8 cellular contexts compared by ENCODE assay signal in genomic region chr18:26089247-26090129, GRCh38. TPM values are rescaled to one million over a fixed set of nuclear protein-coding genes. Genes with fewer than 3 reads are reported as not detected.
DNase-seq lines count a peak whose midpoint lies in the region; ATAC-seq and TF ChIP-seq lines count a peak whose summit lies in the region.

No MANE protein-coding gene starts in this region.

- TF ChIP-seq CTCF in LNCaP clone FGC (IDR thresholded peaks at IDR 0.05; ENCODE audit: control insufficient read depth, extremely low read depth, insufficient read depth) (no peak), WERI-Rb-1 (IDR thresholded peaks at IDR 0.05; ENCODE audit: low read depth, low read length) (no peak)

- H2AK5ac ChIP-seq in neuronal stem cell (ENCODE audit: low read depth, low read length): no peak overlapping the region

- no peak overlapping the region for H3K14ac ChIP-seq in neuronal stem cell (ENCODE audit: low read length)

- in situ Hi-C loops in G401 (cut with HindIII; ENCODE audit: low sequenced_read_pairs): no loop called here

- peaks cover 1% of the 10 kb centered on the region for H3K79me1 ChIP-seq in neuronal stem cell (ENCODE audit: low read depth, low read length)

- H3K18ac ChIP-seq in neuronal stem cell (ENCODE audit: low read length): peak overlapping the region; percentile 99

- H3K23ac ChIP-seq in neuronal stem cell (ENCODE audit: low read depth, low read length, poor library complexity): peak overlapping the region; percentile 98

- WGBS in neuronal stem cell (ENCODE audit: extremely low coverage in 2 of 2, insufficient read length in 2 of 2, insufficient replicate concordance in 1 of 2), 2 donors: no CpG with 5 or more reads among the region's 36 CpGs

- H2BK120ac ChIP-seq in neuronal stem cell (ENCODE audit: low read depth, low read length): no peak overlapping the region

- DNase-seq in G401 (ENCODE audit: low spot score) (peak; percentile 22), LNCaP clone FGC (ENCODE audit: low read depth) (peak; percentile 22), WERI-Rb-1 (no peak), fibroblast of peridontal ligament (ENCODE audit: extremely low read depth) (peak; percentile 34), neuronal stem cell (ENCODE audit: low spot score) (peak; percentile 35), T-helper 9 cell (no peak)

- H4K91ac ChIP-seq in neuronal stem cell (ENCODE audit: low read depth, low read length, poor library complexity): no peak overlapping the region

- peak overlapping the region; percentile 64 for H3K4me3 ChIP-seq in LNCaP clone FGC (ENCODE audit: low read depth, low read length)
- peak overlapping the region; percentile 90 for H3K4me3 ChIP-seq in WERI-Rb-1 (ENCODE audit: low read depth, low read length)
- H3K4me3 ChIP-seq in neuronal stem cell (ENCODE audit: low read length in 2 of 2): peak overlapping the region; percentile 96 to 100

- H3K9me3 ChIP-seq in WERI-Rb-1 (ENCODE audit: severe bottlenecking) (no peaks in the 10 kb centered on the region), neuronal stem cell (replicated peaks in 1 of 2; ENCODE audit: control insufficient read depth in 2 of 2, insufficient read depth in 1 of 2, low read depth in 1 of 2, low read length in 2 of 2) (peaks cover 0 to 3% of the 10 kb centered on the region in 2 donors)

- H3K4me1 ChIP-seq in neuronal stem cell (ENCODE audit: control insufficient read depth in 2 of 2, insufficient read depth in 1 of 2, low read depth in 1 of 2, low read length in 2 of 2): peaks cover 0 to 6% of the 10 kb centered on the region in 2 donors

- H2BK5ac ChIP-seq in neuronal stem cell (ENCODE audit: low read length): peak overlapping the region; percentile 98

- peak overlapping the region; percentile 94 for H3K9ac ChIP-seq in neuronal stem cell (ENCODE audit: low read depth, low read length, poor library complexity)

- ATAC-seq in GM21723 (IDR thresholded peaks at IDR 0.05; ENCODE audit: unreplicated experiment) (peak; percentile 12), GM19324 (IDR thresholded peaks at IDR 0.05; ENCODE audit: low FRiP score, unreplicated experiment) (no peak)

- H2AFZ ChIP-seq in neuronal stem cell (ENCODE audit: low read length): peak overlapping the region; percentile 94

- H3K4ac ChIP-seq in neuronal stem cell (ENCODE audit: low read length): no peak overlapping the region

- H3K36me3 ChIP-seq in WERI-Rb-1: peaks cover 27% of the 10 kb centered on the region
- H3K36me3 ChIP-seq in neuronal stem cell (replicated peaks in 1 of 2; ENCODE audit: control insufficient read depth in 2 of 2, insufficient read depth in 2 of 2, low read length in 2 of 2): peaks cover 2 to 32% of the 10 kb centered on the region in 2 donors

- peak overlapping the region; percentile 67 for H3K4me2 ChIP-seq in neuronal stem cell (ENCODE audit: insufficient read depth, low read length, poor library complexity, severe bottlenecking)

- H3K27me3 ChIP-seq in WERI-Rb-1 (ENCODE audit: insufficient read depth, low read depth, severe bottlenecking): no peaks in the 10 kb centered on the region
- peaks cover 0 to 3% (median 0%) of the 10 kb centered on the region in 3 experiments for H3K27me3 ChIP-seq in neuronal stem cell (ENCODE audit: control insufficient read depth in 3 of 3, insufficient read depth in 3 of 3, low read depth in 1 of 3, low read length in 3 of 3)

- no peak overlapping the region for H2BK12ac ChIP-seq in neuronal stem cell (ENCODE audit: low read length)

- peak overlapping the region; percentile 93 for H3K27ac ChIP-seq in WERI-Rb-1
- H3K27ac ChIP-seq in neuronal stem cell (replicated peaks; ENCODE audit: low read length): peak overlapping the region; percentile 96

- H2BK15ac ChIP-seq in neuronal stem cell (ENCODE audit: low read length): no peak overlapping the region

- no peak overlapping the region for H4K8ac ChIP-seq in neuronal stem cell (ENCODE audit: low read depth, low read length)

RNA-seq across cellular contexts. Expression of gene SS18, which starts 0.9 kb away (rescaled TPM):
- total RNA-seq in G401 (2014; rRNA removed; shearing (Covaris generic)): 96.5 and 151 TPM in 2 replicates
- 55.4 TPM for polyA plus RNA-seq in neuronal stem cell (2013, experiment 1 of 2)
- polyA plus RNA-seq in neuronal stem cell (2013, experiment 2 of 2): 55.7 TPM

RNA-seq across cellular contexts. Expression of gene PSMA8, which starts 44.2 kb away (rescaled TPM):
- total RNA-seq in G401 (2014; rRNA removed; shearing (Covaris generic)): not detected in 2 replicates
- polyA plus RNA-seq in neuronal stem cell (2013, experiment 1 of 2): not detected
- polyA plus RNA-seq in neuronal stem cell (2013, experiment 2 of 2): not detected

Comparison
In these comparisons a context has a peak if more than half of its experiments do, and no peak if none do; other contexts are left out.
1. DNase-seq: peak in G401 (single experiment), LNCaP clone FGC (single experiment), fibroblast of peridontal ligament (single experiment) and neuronal stem cell (single experiment); none in WERI-Rb-1 (single experiment) and T-helper 9 cell (single experiment).
2. Peak in every context shown above with its lines, with median percentiles within 50 percentile points of each other: H3K4me3 ChIP-seq.